In the genomic region with DNA sequence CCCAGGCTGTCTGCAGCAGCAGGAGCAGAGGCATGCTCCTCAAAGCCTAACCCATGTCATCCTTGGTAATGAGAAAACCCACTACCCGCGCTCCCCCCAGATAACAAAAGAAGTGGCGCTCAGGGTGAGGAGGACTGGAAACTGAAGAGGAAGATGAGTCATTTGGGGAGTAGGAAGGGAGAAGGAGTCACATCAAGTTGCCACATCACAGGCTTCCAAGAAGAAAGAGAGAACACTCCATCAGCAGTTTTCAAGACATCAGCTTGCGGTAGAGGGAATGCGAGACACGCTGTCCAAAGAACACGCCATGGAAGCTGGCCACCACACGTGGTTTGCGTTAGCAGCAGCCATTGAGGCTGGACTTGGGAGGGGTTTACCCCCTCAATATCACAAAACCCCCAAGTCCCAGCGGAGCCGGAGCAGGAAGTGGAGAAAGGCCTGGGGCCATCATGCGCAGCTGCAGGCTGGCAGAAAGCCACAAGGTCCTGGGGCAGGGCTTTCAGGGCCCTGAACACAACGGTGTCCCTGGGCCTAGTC, we compare ENCODE assay signal across 8 cellular contexts. TPM values are rescaled to one million over a fixed set of nuclear protein-coding genes. Genes with fewer than 3 reads are reported as not detected.
DNase-seq lines count a peak whose midpoint lies in the region; ATAC-seq and TF ChIP-seq lines count a peak whose summit lies in the region.

No MANE protein-coding gene starts in this region.

- peak overlapping the region; percentile 53 for H3K27ac ChIP-seq in caudate nucleus (ENCODE audit: low read depth, low read length)

- no peak for ATAC-seq in GM21447 (IDR thresholded peaks at IDR 0.05; ENCODE audit: unreplicated experiment)
- ATAC-seq in HG02759 (IDR thresholded peaks at IDR 0.05; ENCODE audit: unreplicated experiment) = no peak
- ATAC-seq in GM21360 (IDR thresholded peaks at IDR 0.05; ENCODE audit: unreplicated experiment) = no peak
- ATAC-seq in HG02870 (IDR thresholded peaks at IDR 0.05; ENCODE audit: unreplicated experiment) = no peak

- TF ChIP-seq CTCF in AG09309 (IDR thresholded peaks at IDR 0.05; ENCODE audit: control insufficient read depth, insufficient read depth, low read depth, low read length, missing control alignments) = no peak

- DNase-seq in AG09309 (ENCODE audit: low read depth) = peak; percentile 96
- peak; percentile 64 for DNase-seq in NCI-H226
- peak in 24 of 61 donors; percentile 24 to 72 (median 46) for DNase-seq in caudate nucleus (lab: John Stamatoyannopoulos, UW)
- DNase-seq in mucosa of gallbladder (ENCODE audit: low spot score) = peak; percentile 68

- no peak overlapping the region; the same call in 1 of the 2 replicates for H3K4me3 ChIP-seq in AG09309 (ENCODE audit: control insufficient read depth, low read depth, low read length)

RNA-seq across cellular contexts. Expression of gene SH3PXD2B, which starts 41.5 kb away (rescaled TPM):
- 30.6 TPM for total RNA-seq in mucosa of gallbladder
